23 cellular contexts compared by ENCODE assay signal in genomic region chr5:168234133-168234532, GRCh38. TPM values are rescaled to one million over a fixed set of nuclear protein-coding genes. Genes with fewer than 3 reads are reported as not detected.
"Had no signal": no experiment of that assay in that cellular context is flagged by ENCODE, and none has a peak within 500 bp of the region (broad histone marks: within the 10 kb centered on the region; RNA-seq: fewer than 3 reads in every experiment).

No MANE protein-coding gene starts in this region.

- H3K36me3 ChIP-seq: colonic mucosa, ovary, suprapubic skin, transverse colon, vagina had no signal

- H3K4me1 Mint-ChIP-seq: activated B cell treated with CpG ODN at 0.5 μM for 24 hours; naive thymus-derived CD8-positive, alpha-beta T cell had no signal

- H3K4me1 ChIP-seq: colonic mucosa, suprapubic skin, transverse colon, vagina had no signal

- H3K27ac ChIP-seq: colonic mucosa, ovary, suprapubic skin, transverse colon, vagina had no signal

- H3K9me3 Mint-ChIP-seq: activated B cell treated with CpG ODN at 0.5 μM for 24 hours; brain; central memory CD8-positive, alpha-beta T cell; stimulated activated naive CD8-positive, alpha-beta T cell treated with anti-CD3 and anti-CD28 coated beads, Interleukin-15, Interleukin-2, amounts not matched to agents 100 ng/mL and 50 ng/mL, for 24 hours had no signal

- ATAC-seq: left cardiac atrium; naive thymus-derived CD8-positive, alpha-beta T cell had no signal

- H3K36me3 Mint-ChIP-seq: activated CD4-positive, alpha-beta memory T cell treated with anti-CD3 and anti-CD28 coated beads for 36 hours; activated naive CD8-positive, alpha-beta T cell; naive thymus-derived CD8-positive, alpha-beta T cell had no signal

- FAIRE-seq: frontal cortex, TTC549 had no signal

- H3K27me3 Mint-ChIP-seq: central memory CD8-positive, alpha-beta T cell; stimulated activated naive CD8-positive, alpha-beta T cell treated with anti-CD3 and anti-CD28 coated beads, Interleukin-15, Interleukin-2, amounts not matched to agents 100 ng/mL and 50 ng/mL, for 24 hours had no signal

- H3K4me3 Mint-ChIP-seq: activated B cell treated with CpG ODN at 0.5 μM for 24 hours; activated CD4-positive, alpha-beta memory T cell treated with anti-CD3 and anti-CD28 coated beads for 36 hours; activated naive CD8-positive, alpha-beta T cell; activated T-helper 1 cell treated with anti-CD3 and anti-CD28 coated beads, Interleukin-12 subunit alpha, Interleukin-12 subunit beta, Interleukin-2, Interleukin-4 antibody, amounts not matched to agents 30 ng/mL and 10 ng/mL and 1 ng/mL, durations not matched to agents 14 hours and 24 hours and 36 hours; brain; central memory CD8-positive, alpha-beta T cell; naive thymus-derived CD8-positive, alpha-beta T cell; stimulated activated naive CD8-positive, alpha-beta T cell treated with anti-CD3 and anti-CD28 coated beads, Interleukin-15, Interleukin-2, amounts not matched to agents 100 ng/mL and 50 ng/mL, for 24 hours had no signal

- DNase-seq: activated B cell treated with CpG ODN at 0.5 μM for 24 hours; activated CD4-positive, alpha-beta memory T cell treated with anti-CD3 and anti-CD28 coated beads for 36 hours; activated CD4-positive, alpha-beta T cell treated with anti-CD3 and anti-CD28 coated beads for 4 hours; activated T-cell treated with anti-CD3 and anti-CD28 coated beads for 4 hours; colonic mucosa; erythroblast; heart left ventricle; left cardiac atrium; naive thymus-derived CD8-positive, alpha-beta T cell; ovary; stimulated activated CD4-positive, alpha-beta T cell treated with anti-CD3 and anti-CD28 coated beads, Interleukin-2, amount 100 ng/mL, for 24 hours; SW 1271; transverse colon had no signal

- H3K4me3 ChIP-seq: colonic mucosa, heart left ventricle, ovary, suprapubic skin, transverse colon, vagina had no signal

- H3K9me3 ChIP-seq: colonic mucosa, heart left ventricle, ovary, suprapubic skin, transverse colon, vagina had no signal

- H3K27me3 ChIP-seq: colonic mucosa, heart left ventricle, ovary, suprapubic skin, transverse colon, vagina had no signal

- H3K27ac Mint-ChIP-seq: activated B cell treated with CpG ODN at 0.5 μM for 24 hours; activated CD4-positive, alpha-beta memory T cell treated with anti-CD3 and anti-CD28 coated beads for 36 hours; activated naive CD8-positive, alpha-beta T cell; activated T-helper 1 cell treated with anti-CD3 and anti-CD28 coated beads, Interleukin-12 subunit alpha, Interleukin-12 subunit beta, Interleukin-2, Interleukin-4 antibody, amounts not matched to agents 30 ng/mL and 10 ng/mL and 1 ng/mL, durations not matched to agents 14 hours and 24 hours and 36 hours; stimulated activated naive CD8-positive, alpha-beta T cell treated with anti-CD3 and anti-CD28 coated beads, Interleukin-15, Interleukin-2, amounts not matched to agents 100 ng/mL and 50 ng/mL, for 24 hours had no signal

RNA-seq across cellular contexts. Expression of gene WWC1, which starts 57.3 kb away (rescaled TPM):
- total RNA-seq: T-helper 2 cell treated with Interferon-gamma antibody and Interleukin-4, amounts not matched to agents 100 ng/mL and 5 ng/mL, for 36 hours had no signal
